In genomic region chr2:167681234-167681633, GRCh38 we compare ENCODE assay signal across 18 cellular contexts.
"Had no signal": no experiment of that assay in that cellular context is flagged by ENCODE, and none has a peak within 500 bp of the region (broad histone marks: within the 10 kb centered on the region; RNA-seq: fewer than 3 reads in every experiment).

No MANE protein-coding gene starts in this region.

- H3K27me3 ChIP-seq: adrenal gland, breast epithelium, hepatocyte, sigmoid colon had no signal

- H3K27ac ChIP-seq: adrenal gland, breast epithelium, hepatocyte, sigmoid colon, thoracic aorta had no signal

- ATAC-seq: activated T-helper 17 cell treated with anti-CD3 and anti-CD28 coated beads, Interleukin-2, amount 50 U/mL, for 72 hours; natural killer cell treated with Interleukin-12 subunit alpha and Interleukin-12 subunit beta and Interleukin-15 and Interleukin-18, amount 100 ng/mL, for 72 hours; stimulated activated naive B cell treated with anti-CD40 and anti-IgM and Interleukin-4, amounts not matched to agents 10 μg/mL and 1 μg/mL and 100 μg/mL, for 72 hours; T-cell had no signal

- H3K36me3 ChIP-seq: adrenal gland, breast epithelium, sigmoid colon, thoracic aorta had no signal

- DNase-seq: activated CD8-positive, alpha-beta memory T cell treated with anti-CD3 and anti-CD28 coated beads, Interleukin-2, amount 50 U/mL, for 4 hours; activated naive CD4-positive, alpha-beta T cell; activated T-cell treated with anti-CD3 and anti-CD28 coated beads, Interleukin-2, amount 50 U/mL, for 24 hours; adrenal gland; cortex of kidney; glutamatergic neuron; kidney glomerular epithelial cell; occipital lobe; sigmoid colon; stimulated activated CD4-positive, alpha-beta T cell treated with anti-CD3 and anti-CD28 coated beads, Interleukin-2, amount 100 ng/mL, for 48 hours; stimulated activated CD8-positive, alpha-beta memory T cell treated with anti-CD3 and anti-CD28 coated beads, Interleukin-4, amount 100 ng/mL, for 48 hours; stimulated activated naive B cell treated with anti-CD40 and anti-IgM and Interleukin-4, amounts not matched to agents 10 μg/mL and 1 μg/mL and 100 μg/mL, for 72 hours; T-cell had no signal

- H3K4me3 ChIP-seq: adrenal gland, breast epithelium, hepatocyte, sigmoid colon, thoracic aorta had no signal
